13 cellular contexts compared by ENCODE assay signal in the genomic region with DNA sequence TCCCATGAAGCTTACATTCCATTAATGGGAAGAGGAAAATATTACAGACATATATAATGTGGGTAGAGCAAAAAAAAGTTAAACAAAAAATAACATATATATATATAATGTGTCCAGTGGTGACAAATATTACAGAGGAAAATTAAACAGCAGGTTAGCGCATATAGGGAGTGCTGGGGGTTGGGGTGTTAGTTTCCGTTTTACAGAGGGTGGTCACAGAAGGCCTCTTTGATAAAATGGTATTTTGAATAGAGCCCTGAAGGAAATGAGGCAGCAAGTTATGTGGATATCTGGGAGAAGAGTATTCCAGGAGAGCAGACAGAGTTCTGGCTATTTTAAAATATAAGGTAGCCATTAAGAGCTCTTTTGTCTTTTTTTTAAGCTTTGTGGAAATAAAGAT.
A peak's percentile ranks its signal among the peaks of the same experiment; 100 is the strongest.
DNase-seq lines count a peak whose midpoint lies in the region; ATAC-seq and TF ChIP-seq lines count a peak whose summit lies in the region.
"Had no signal": no experiment of that assay in that cellular context is flagged by ENCODE, and none has a peak within 500 bp of the region (broad histone marks: within the 10 kb centered on the region; RNA-seq: fewer than 3 reads in every experiment).

No MANE protein-coding gene starts in this region.

- H3K27ac ChIP-seq in fibroblast of lung (ENCODE audit: insufficient read depth, low read length) = peak overlapping the region; percentile 70
- H3K27ac ChIP-seq in MM.1S (ENCODE audit: low read length) = no peak overlapping the region

- H3K4me1 Mint-ChIP-seq in Calu3 (ENCODE audit: low read depth, unreplicated experiment) = peaks cover 71% of the 10 kb centered on the region
- peaks cover 42% of the 10 kb centered on the region for H3K4me1 Mint-ChIP-seq in progenitor cell of endocrine pancreas (ENCODE audit: low read depth)
- peaks cover 20% of the 10 kb centered on the region for H3K4me1 Mint-ChIP-seq in activated naive CD4-positive, alpha-beta T cell treated with anti-CD3 and anti-CD28 coated beads for 36 hours (ENCODE audit: low read depth)

- H3K9me3 ChIP-seq in fibroblast of lung (ENCODE audit: control insufficient read depth, insufficient read depth, low read depth, low read length) (no peaks in the 10 kb centered on the region), MM.1S (replicated peaks; ENCODE audit: insufficient read depth, low read length) (no peaks in the 10 kb centered on the region)
- H3K9me3 ChIP-seq: MG63 had no signal

- CTCF ChIA-PET in Calu3 (lab: Charles Lee) = interaction anchor here (0.7 to 1.8 kb wide), 6 partner anchors 11 to 168 kb away, joined by 3 to 7 read pairs (median 4); no protein-coding TSS in a partner anchor
- CTCF ChIA-PET in activated naive CD4-positive, alpha-beta T cell treated with anti-CD3 and anti-CD28 coated beads for 36 hours (lab: Charles Lee) = interaction anchor here (0.6 kb wide), 1 partner anchor 224 kb away, joined by 3 read pairs; no protein-coding TSS in a partner anchor

- no peak overlapping the region for H3K4me3 ChIP-seq in fibroblast of lung (replicated peaks in 1 of 4; ENCODE audit: control extremely low read depth in 1 of 4, insufficient read depth in 1 of 4, low read depth in 3 of 4, low read length in 4 of 4)
- no peak overlapping the region for H3K4me3 ChIP-seq in MM.1S (ENCODE audit: low read length)
- H3K4me3 ChIP-seq: MG63 had no signal

- H3K36me3 ChIP-seq in fibroblast of lung (ENCODE audit: control insufficient read depth, insufficient read depth, low read length) = no peaks in the 10 kb centered on the region
- no peaks in the 10 kb centered on the region for H3K36me3 ChIP-seq in MM.1S (replicated peaks; ENCODE audit: insufficient read depth, low read length)
- H3K36me3 ChIP-seq: MG63 had no signal

- peaks cover 2% of the 10 kb centered on the region for H3K79me2 ChIP-seq in fibroblast of lung (ENCODE audit: control insufficient read depth, insufficient read depth, low read length)
- H3K79me2 ChIP-seq in MM.1S (ENCODE audit: low read length) = no peaks in the 10 kb centered on the region

- H4K20me1 ChIP-seq in fibroblast of lung (ENCODE audit: control insufficient read depth, extremely low read depth, insufficient read depth, low read length) = no peaks in the 10 kb centered on the region
- no peaks in the 10 kb centered on the region for H4K20me1 ChIP-seq in MM.1S (ENCODE audit: insufficient read depth, low read length)

- no peaks in the 10 kb centered on the region for H3K27me3 ChIP-seq in fibroblast of lung (ENCODE audit: control insufficient read depth, insufficient read depth, low read length)
- no peaks in the 10 kb centered on the region for H3K27me3 ChIP-seq in MM.1S (replicated peaks; ENCODE audit: insufficient read depth, low read length)
- H3K27me3 ChIP-seq: MG63 had no signal

- DNase-seq in Calu3 (peak; percentile 20), fibroblast of lung (ENCODE audit: low read depth in 2 of 2) (no peak), progenitor cell of endocrine pancreas (ENCODE audit: low spot score, unreplicated experiment) (no peak), HPDE6-E6E7 (ENCODE audit: extremely low spot score) (no peak), NCI-H1930 (lab: John Stamatoyannopoulos, UW) (no peak), MM.1S (no peak)
- no peak for DNase-seq in activated naive CD4-positive, alpha-beta T cell treated with anti-CD3 and anti-CD28 coated beads for 36 hours
- DNase-seq: activated naive CD8-positive, alpha-beta T cell treated with anti-CD3 and anti-CD28 coated beads, Interleukin-2, amount 10 ng/mL, durations not matched to agents 7 days and 5 days; CD8-positive, alpha-beta memory T cell; OCI-M1; stimulated activated CD4-positive, alpha-beta T cell treated with anti-CD3 and anti-CD28 coated beads, Interleukin-4, amount 100 ng/mL, for 4 hours had no signal

- no peaks in the 10 kb centered on the region for H3K27me3 Mint-ChIP-seq in Calu3 (ENCODE audit: unreplicated experiment)
- H3K27me3 Mint-ChIP-seq in progenitor cell of endocrine pancreas = no peaks in the 10 kb centered on the region
- H3K27me3 Mint-ChIP-seq in activated naive CD4-positive, alpha-beta T cell treated with anti-CD3 and anti-CD28 coated beads for 36 hours (ENCODE audit: low read depth) = no peaks in the 10 kb centered on the region
- H3K27me3 Mint-ChIP-seq: activated naive CD8-positive, alpha-beta T cell treated with anti-CD3 and anti-CD28 coated beads, Interleukin-2, amount 10 ng/mL, durations not matched to agents 7 days and 5 days; CD8-positive, alpha-beta memory T cell had no signal

- peaks cover 18% of the 10 kb centered on the region for H3K36me3 Mint-ChIP-seq in Calu3 (ENCODE audit: insufficient read depth, unreplicated experiment)
- H3K36me3 Mint-ChIP-seq in progenitor cell of endocrine pancreas (ENCODE audit: insufficient read depth) = peaks cover 22% of the 10 kb centered on the region
- H3K36me3 Mint-ChIP-seq in activated naive CD4-positive, alpha-beta T cell treated with anti-CD3 and anti-CD28 coated beads for 36 hours (ENCODE audit: low read depth) = peaks cover 18% of the 10 kb centered on the region

- H2AFZ ChIP-seq in fibroblast of lung (ENCODE audit: low read length) (no peak overlapping the region), MM.1S (ENCODE audit: low read length) (no peak overlapping the region)

- H3K4me2 ChIP-seq in fibroblast of lung (ENCODE audit: extremely low read depth, insufficient read depth, low read length) (no peak overlapping the region), MM.1S (ENCODE audit: low read depth, low read length) (no peak overlapping the region)

- H3K4me3 Mint-ChIP-seq in Calu3 (ENCODE audit: low read depth, unreplicated experiment) (peak overlapping the region; percentile 54), progenitor cell of endocrine pancreas (ENCODE audit: low read depth) (no peak overlapping the region)
- H3K4me3 Mint-ChIP-seq in activated naive CD4-positive, alpha-beta T cell treated with anti-CD3 and anti-CD28 coated beads for 36 hours = no peak overlapping the region
- H3K4me3 Mint-ChIP-seq: activated naive CD8-positive, alpha-beta T cell treated with anti-CD3 and anti-CD28 coated beads, Interleukin-2, amount 10 ng/mL, durations not matched to agents 7 days and 5 days; CD8-positive, alpha-beta memory T cell had no signal

- H3K27ac Mint-ChIP-seq in Calu3 (ENCODE audit: unreplicated experiment) = peak overlapping the region; percentile 98
- peak overlapping the region; percentile 94 for H3K27ac Mint-ChIP-seq in progenitor cell of endocrine pancreas
- no peak overlapping the region for H3K27ac Mint-ChIP-seq in activated naive CD4-positive, alpha-beta T cell treated with anti-CD3 and anti-CD28 coated beads for 36 hours
- H3K27ac Mint-ChIP-seq: activated naive CD8-positive, alpha-beta T cell treated with anti-CD3 and anti-CD28 coated beads, Interleukin-2, amount 10 ng/mL, durations not matched to agents 7 days and 5 days had no signal

- H3K9me2 ChIP-seq in MM.1S (replicated peaks; ENCODE audit: insufficient read depth, low read length) = no peaks in the 10 kb centered on the region

- BruUV-seq in Calu3 (replicated peaks; lab: Mats Ljungman, UMichigan) = no TSS peak

- H3F3A ChIP-seq in MM.1S (ENCODE audit: insufficient read depth, low read length) = no peaks in the 10 kb centered on the region

- TF ChIP-seq CTCF in Calu3 (IDR thresholded peaks at IDR 0.05; ENCODE audit: unreplicated experiment) = no peak
- no peak for TF ChIP-seq CTCF in fibroblast of lung (conservative IDR thresholded peaks at IDR 0.05 in 1 of 2, IDR thresholded peaks at IDR 0.05 in 1 of 2; ENCODE audit: low read depth in 1 of 2, low read length in 2 of 2)
- TF ChIP-seq CTCF in progenitor cell of endocrine pancreas (IDR thresholded peaks at IDR 0.05; ENCODE audit: unreplicated experiment) = no peak
- no peak for TF ChIP-seq CTCF in MM.1S (IDR thresholded peaks at IDR 0.05; ENCODE audit: low read length)

- ATAC-seq in SK-N-SH treated with all-trans-retinoic acid at 6 μM for 48 hours = no peak

- H3K9ac ChIP-seq in fibroblast of lung (ENCODE audit: insufficient read depth, low read length) = no peak overlapping the region
- H3K9ac ChIP-seq in MM.1S (ENCODE audit: low read length) = no peak overlapping the region

- peaks cover 14% of the 10 kb centered on the region for H3K4me1 ChIP-seq in fibroblast of lung (ENCODE audit: control insufficient read depth, extremely low read depth, insufficient read depth, low read length)
- H3K4me1 ChIP-seq in MM.1S (ENCODE audit: low read length) = no peaks in the 10 kb centered on the region

- H3K9me3 Mint-ChIP-seq in Calu3 (ENCODE audit: low read depth, unreplicated experiment) (no peaks in the 10 kb centered on the region), progenitor cell of endocrine pancreas (ENCODE audit: low read depth) (no peaks in the 10 kb centered on the region)
- H3K9me3 Mint-ChIP-seq in activated naive CD4-positive, alpha-beta T cell treated with anti-CD3 and anti-CD28 coated beads for 36 hours = no peaks in the 10 kb centered on the region
- H3K9me3 Mint-ChIP-seq: activated naive CD8-positive, alpha-beta T cell treated with anti-CD3 and anti-CD28 coated beads, Interleukin-2, amount 10 ng/mL, durations not matched to agents 7 days and 5 days; CD8-positive, alpha-beta memory T cell had no signal

- intact Hi-C loops in Calu3 (cut with micrococcal nuclease; ENCODE audit: unreplicated experiment) = loop anchor here (2.0 kb wide), 2 partner anchors 15 to 75 kb away; no protein-coding TSS in a partner anchor
- intact Hi-C loops in activated naive CD4-positive, alpha-beta T cell treated with anti-CD3 and anti-CD28 coated beads for 36 hours (cut with micrococcal nuclease) = no loop called here

TF ChIP-seq in SK-N-SH treated with all-trans-retinoic acid at 6 μM for 48 hours, 23 proteins besides CTCF, POLR2A, EP300 and RAD21:
- TF ChIP-seq ISL1 (CRISPR knock-in tag; IDR thresholded peaks at IDR 0.05) = 0 out of 2 replicates have a peak, but pooled peaks have one; percentile 4
- TF ChIP-seq ZNF70 (CRISPR knock-in tag; IDR thresholded peaks at IDR 0.05) = no peak
